ENCODE assay signal across 8 cellular contexts in the genomic region with DNA sequence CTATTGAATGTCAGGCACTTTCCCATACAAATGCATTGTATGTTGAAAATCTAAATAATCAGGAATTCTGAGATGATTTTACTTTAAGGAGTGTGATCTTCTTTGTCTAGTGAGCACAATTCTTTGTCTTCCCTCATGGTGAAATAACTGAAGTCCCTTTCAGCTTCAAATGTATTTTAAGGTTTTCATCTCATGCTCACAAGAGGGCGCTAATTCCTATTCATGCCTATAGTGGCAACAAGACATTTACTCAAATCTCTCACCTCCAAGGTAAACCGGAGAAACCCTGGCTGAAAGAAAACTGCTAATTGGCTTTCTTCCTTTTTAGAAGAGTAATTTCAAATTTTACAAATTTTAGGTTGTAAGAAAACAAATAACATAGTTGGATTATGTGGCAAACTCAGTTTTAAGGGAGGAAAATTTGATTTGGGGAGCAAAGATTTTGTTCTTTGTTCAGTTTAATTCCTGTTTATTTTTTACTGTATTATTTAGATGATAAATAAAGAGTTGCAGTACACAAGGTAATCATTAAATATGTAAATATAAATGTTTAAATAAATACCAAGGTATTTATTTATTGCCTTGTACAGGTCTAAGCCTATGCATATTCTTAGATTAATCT.
DNase-seq lines count a peak whose midpoint lies in the region; ATAC-seq, FAIRE-seq and TF ChIP-seq lines count a peak whose summit lies in the region.

No MANE protein-coding gene starts in this region.

- intact Hi-C loops in lower lobe of right lung (cut with DNase I) = no loop called here

- H3K4me1 ChIP-seq in lower lobe of right lung = no peaks in the 10 kb centered on the region

- no peaks in the 10 kb centered on the region for H3K9me3 ChIP-seq in lower lobe of right lung

- CTCF ChIA-PET in GM10248 (lab: Yijun Ruan, JAX) = interaction anchor here (0.6 to 4.3 kb wide), 20 partner anchors 9 to 1135 kb away, joined by 3 to 26 read pairs (median 4); no protein-coding TSS in a partner anchor

- POLR2A ChIA-PET in GM10248 (lab: Yijun Ruan, JAX) = no interaction called here

- no peak overlapping the region for H3K27ac ChIP-seq in lower lobe of right lung

- ATAC-seq in lower lobe of right lung (peak in 1 of 2 donors; percentile 54), GM18517 (IDR thresholded peaks at IDR 0.05; ENCODE audit: unreplicated experiment) (no peak)

- DNase-seq in GM10248 (ENCODE audit: extremely low spot score) (peak; percentile 31), HuH-7.5 (ENCODE audit: low spot score) (peak; percentile 7), NCI-H82 treated with DMSO at 0.1 percent for 48 hours (lab: John Stamatoyannopoulos, UW; ENCODE audit: unreplicated experiment) (peak; percentile 24), cerebellar cortex (ENCODE audit: low spot score) (peak; percentile 78), lower lobe of right lung (no peak), T-helper 9 cell (no peak)

- no peak overlapping the region for H3K4me3 ChIP-seq in lower lobe of right lung

- no peaks in the 10 kb centered on the region for H3K27me3 ChIP-seq in lower lobe of right lung (ENCODE audit: low read depth)

- FAIRE-seq in A204.1 (lab: Jason Lieb, UNC) = peak; percentile 90

- no peaks in the 10 kb centered on the region for H3K36me3 ChIP-seq in lower lobe of right lung

- TF ChIP-seq CTCF in GM10248 (IDR thresholded peaks at IDR 0.05; ENCODE audit: control extremely low read depth, extremely low read depth, low read depth, missing control alignments) = peak; percentile 68
- peak; percentile 59 for TF ChIP-seq CTCF in lower lobe of right lung (IDR thresholded peaks at IDR 0.05)

Comparison
In these comparisons a context has a peak if more than half of its experiments do, and no peak if none do; other contexts are left out.
1. DNase-seq: peak in GM10248 (single experiment), HuH-7.5 (single experiment), NCI-H82 treated with DMSO at 0.1 percent for 48 hours (single experiment) and cerebellar cortex (single experiment); none in lower lobe of right lung (single experiment) and T-helper 9 cell (single experiment).